ENCODE assay signal across 21 cellular contexts in genomic region chr2:25073025-25073424, GRCh38. TPM values are rescaled to one million over a fixed set of nuclear protein-coding genes. Genes with fewer than 3 reads are reported as not detected.
DNase-seq lines count a peak whose midpoint lies in the region; ATAC-seq and TF ChIP-seq lines count a peak whose summit lies in the region.
"Had no signal": no experiment of that assay in that cellular context is flagged by ENCODE, and none has a peak within 500 bp of the region (broad histone marks: within the 10 kb centered on the region; RNA-seq: fewer than 3 reads in every experiment).

No MANE protein-coding gene starts in this region.

- ATAC-seq in gastrocnemius medialis (no peak), WTC11 (no peak)
- ATAC-seq: GM23338, T-helper 17 cell had no signal

- in situ Hi-C loops in gastrocnemius medialis (cut with MboI; ENCODE audit: low sequenced_read_pairs in 4 of 4): no loop called here

- no peak for TF ChIP-seq POLR2A in gastrocnemius medialis (IDR thresholded peaks at IDR 0.05)

- H3K36me3 ChIP-seq in gastrocnemius medialis: no peaks in the 10 kb centered on the region
- H3K36me3 ChIP-seq: SJSA1 had no signal

- POLR2A ChIA-PET in WTC11 (lab: Charles Lee): no interaction called here

- no peak for TF ChIP-seq CTCF in type B pancreatic cell (conservative IDR thresholded peaks at IDR 0.05)
- TF ChIP-seq CTCF in gastrocnemius medialis (IDR thresholded peaks at IDR 0.05 in 4 of 5, conservative IDR thresholded peaks at IDR 0.05 in 1 of 5): no peak
- no peak for TF ChIP-seq CTCF in WTC11 (IDR thresholded peaks at IDR 0.05)

- CTCF ChIA-PET in WTC11 (lab: Charles Lee): interaction anchor here (0.6 to 1.3 kb wide), 4 partner anchors 32 to 56 kb away, joined by 3 to 6 read pairs (median 4); partner anchors contain the start of gene EFR3B

- peak overlapping the region; percentile 5 for H3K27ac Mint-ChIP-seq in type B pancreatic cell
- no peak overlapping the region for H3K27ac Mint-ChIP-seq in WTC11
- H3K27ac Mint-ChIP-seq: CD4-positive, CD25-positive, alpha-beta regulatory T cell; GM23338; T-helper 17 cell had no signal

- H3K27ac ChIP-seq in gastrocnemius medialis: no peak overlapping the region
- H3K27ac ChIP-seq: SJSA1 had no signal

- peaks cover 6 to 16% of the 10 kb centered on the region in 2 donors for H3K4me1 ChIP-seq in gastrocnemius medialis

- H3K4me1 Mint-ChIP-seq in type B pancreatic cell (ENCODE audit: unreplicated experiment) (peaks cover 20% of the 10 kb centered on the region), WTC11 (peaks cover 6% of the 10 kb centered on the region)
- H3K4me1 Mint-ChIP-seq: CD4-positive, CD25-positive, alpha-beta regulatory T cell had no signal

- DNase-seq in NCI-H748 (lab: John Stamatoyannopoulos, UW; ENCODE audit: unreplicated experiment): peak; percentile 51
- no peak for DNase-seq in NCI-H748 treated with DMSO at 0.1 percent for 48 hours (lab: John Stamatoyannopoulos, UW)
- peak; percentile 80 for DNase-seq in NCI-H2029 (lab: John Stamatoyannopoulos, UW)
- peak; percentile 51 for DNase-seq in SW480 (ENCODE audit: low spot score)
- DNase-seq in type B pancreatic cell (ENCODE audit: extremely low spot score, unreplicated experiment): no peak
- no peak for DNase-seq in gastrocnemius medialis
- no peak for DNase-seq in WTC11 (ENCODE audit: low spot score)
- no peak for DNase-seq in GOT3 (lab: John Stamatoyannopoulos, UW)
- DNase-seq: CD4-positive, CD25-positive, alpha-beta regulatory T cell; COR-L47; HCEC 1CT; KG1; NCI-H1092; NCI-H1694; NCI-H2171 treated with DMSO at 0.1 percent for 48 hours; NCI-H446 treated with DMSO at 0.1 percent for 48 hours; NCI-H774; OCI-M1; T-helper 17 cell had no signal

- no peak overlapping the region for H3K4me3 Mint-ChIP-seq in type B pancreatic cell
- H3K4me3 Mint-ChIP-seq in WTC11: no peak overlapping the region
- H3K4me3 Mint-ChIP-seq: CD4-positive, CD25-positive, alpha-beta regulatory T cell; GM23338; T-helper 17 cell had no signal

- no peaks in the 10 kb centered on the region for H3K9me3 ChIP-seq in gastrocnemius medialis
- H3K9me3 ChIP-seq: SJSA1 had no signal

- H3K4me3 ChIP-seq in gastrocnemius medialis: no peak overlapping the region
- H3K4me3 ChIP-seq: GM23338, SJSA1 had no signal

- no peaks in the 10 kb centered on the region for H3K9me3 Mint-ChIP-seq in type B pancreatic cell
- H3K9me3 Mint-ChIP-seq in WTC11: peaks cover 6% of the 10 kb centered on the region; the same call in 1 of the 2 replicates
- H3K9me3 Mint-ChIP-seq: CD4-positive, CD25-positive, alpha-beta regulatory T cell had no signal

- intact Hi-C loops in gastrocnemius medialis (cut with DNase I; ENCODE audit: low total_unique reads): no loop called here

- no peaks in the 10 kb centered on the region for H3K27me3 ChIP-seq in gastrocnemius medialis

- H3K36me3 Mint-ChIP-seq in type B pancreatic cell: peaks cover 10% of the 10 kb centered on the region
- H3K36me3 Mint-ChIP-seq in WTC11: peaks cover 2% of the 10 kb centered on the region
- H3K36me3 Mint-ChIP-seq: CD4-positive, CD25-positive, alpha-beta regulatory T cell had no signal

- H3K27me3 Mint-ChIP-seq in type B pancreatic cell (peaks cover 5% of the 10 kb centered on the region), WTC11 (ENCODE audit: low read depth) (no peaks in the 10 kb centered on the region)

TF ChIP-seq in WTC11, 78 proteins besides CTCF, POLR2A, EP300 and RAD21 (continues in another document):
- TF ChIP-seq ZNF532 (CRISPR knock-in tag; IDR thresholded peaks at IDR 0.05; ENCODE audit: borderline replicate concordance) (no peak), E2F1 (CRISPR knock-in tag; IDR thresholded peaks at IDR 0.05) (no peak), ESRRA (CRISPR knock-in tag; IDR thresholded peaks at IDR 0.05; ENCODE audit: borderline replicate concordance) (no peak), RORB (CRISPR knock-in tag; IDR thresholded peaks at IDR 0.05) (no peak), SP1 (CRISPR knock-in tag; conservative IDR thresholded peaks at IDR 0.05) (no peak), ETV6 (CRISPR knock-in tag; IDR thresholded peaks at IDR 0.05) (no peak), E2F5 (CRISPR knock-in tag; IDR thresholded peaks at IDR 0.05) (no peak), AR (CRISPR knock-in tag; IDR thresholded peaks at IDR 0.05) (no peak), MAX (CRISPR knock-in tag; IDR thresholded peaks at IDR 0.05) (no peak)

RNA-seq across cellular contexts. Expression of gene EFR3B, which starts 31.1 kb away (rescaled TPM):
- total RNA-seq in type B pancreatic cell (ENCODE audit: low replicate concordance): 5.3 and 12.4 TPM in 2 replicates
- 1 to 10 TPM in 1 of 4 donors, under 1 TPM in 3; 0.29 to 1.4 (median 0.67) TPM for total RNA-seq in gastrocnemius medialis
- total RNA-seq in WTC11 (2021): 8.9 to 10.1 TPM (median 9.7 TPM) in 3 replicates
- total RNA-seq: T-helper 17 cell had no signal

Comparison
In these comparisons a context has a peak if more than half of its experiments do, and no peak if none do; other contexts are left out.
1. DNase-seq: peak in NCI-H748 (single experiment), NCI-H2029 (single experiment) and SW480 (single experiment); none in NCI-H748 treated with DMSO at 0.1 percent for 48 hours (single experiment), type B pancreatic cell (single experiment), gastrocnemius medialis (0 of 2), WTC11 (single experiment) and GOT3 (single experiment).